ENCODE assay signal across 3 cellular contexts in the genomic region with DNA sequence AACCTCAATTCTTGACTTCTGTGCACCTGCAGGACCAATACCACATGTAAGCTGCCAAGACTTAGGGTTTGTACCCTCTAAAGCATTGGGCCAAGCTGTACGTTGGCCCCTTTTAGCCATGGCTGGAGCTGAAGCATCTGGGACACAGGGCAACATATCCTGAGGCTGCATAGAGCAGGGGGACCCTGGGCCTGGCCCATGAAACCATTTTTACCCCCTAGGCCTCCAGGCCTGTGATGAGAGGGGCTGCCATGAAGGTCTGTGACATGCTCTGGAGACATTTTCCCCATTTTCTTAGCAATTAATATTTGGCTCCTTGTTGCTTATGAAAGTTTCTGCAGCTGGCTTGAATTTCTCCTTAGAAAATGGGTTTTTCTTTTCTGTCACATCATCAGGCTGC.
"Had no signal": no experiment of that assay in that cellular context is flagged by ENCODE, and none has a peak within 500 bp of the region (broad histone marks: within the 10 kb centered on the region; RNA-seq: fewer than 3 reads in every experiment).

No MANE protein-coding gene starts in this region.

- H3K4me3 ChIP-seq: GM12878 had no signal

- DNase-seq: GDM1, GF-D8 had no signal
